Comparison of ENCODE assay signal across 1 cellular context in the genomic region with DNA sequence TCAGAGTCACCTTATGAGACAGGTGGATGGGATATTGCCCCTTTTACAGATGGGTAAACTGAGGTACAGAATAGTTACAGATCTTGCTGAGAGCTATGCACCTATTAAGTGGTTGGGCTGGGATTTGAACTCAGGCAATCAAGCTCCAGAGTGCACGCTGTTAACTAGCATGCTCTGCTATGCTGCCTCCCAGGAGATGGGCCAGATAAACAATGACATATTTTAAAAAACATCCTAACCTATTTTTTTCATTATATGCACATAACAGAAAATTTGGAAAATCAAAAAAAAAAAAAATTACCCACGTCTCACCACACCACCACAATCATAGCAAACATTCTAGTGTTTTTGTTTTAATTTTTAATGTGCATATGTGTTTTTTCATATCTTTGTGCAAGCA.
TF ChIP-seq lines count a peak whose summit lies in the region.

No MANE protein-coding gene starts in this region.

TF ChIP-seq in IMR-90, 13 proteins besides CTCF, POLR2A, EP300 and RAD21:
- TF ChIP-seq NFE2L2 (IDR thresholded peaks at IDR 0.05; ENCODE audit: low read depth, low read length) (no peak), CEBPB (IDR thresholded peaks at IDR 0.05; ENCODE audit: low read depth, low read length) (no peak), MAFK (IDR thresholded peaks at IDR 0.05; ENCODE audit: low read depth, low read length) (no peak), SMC3 (IDR thresholded peaks at IDR 0.05; ENCODE audit: low read depth, low read length) (no peak), FOS (IDR thresholded peaks at IDR 0.05; ENCODE audit: low read depth, low read length) (no peak), MXI1 (IDR thresholded peaks at IDR 0.05; ENCODE audit: borderline replicate concordance, low read depth, low read length) (no peak), RCOR1 (IDR thresholded peaks at IDR 0.05; ENCODE audit: insufficient replicate concordance, low read length) (no peak), MAZ (IDR thresholded peaks at IDR 0.05; ENCODE audit: borderline replicate concordance, low read depth, low read length) (no peak), CHD1 (IDR thresholded peaks at IDR 0.05; ENCODE audit: low read depth, low read length) (no peak), BHLHE40 (IDR thresholded peaks at IDR 0.05; ENCODE audit: low read depth, low read length) (no peak), USF2 (IDR thresholded peaks at IDR 0.05; ENCODE audit: low read depth, low read length) (no peak), RFX5 (IDR thresholded peaks at IDR 0.05; ENCODE audit: low read depth, low read length) (no peak)
- TF ChIP-seq, protein P1, sequence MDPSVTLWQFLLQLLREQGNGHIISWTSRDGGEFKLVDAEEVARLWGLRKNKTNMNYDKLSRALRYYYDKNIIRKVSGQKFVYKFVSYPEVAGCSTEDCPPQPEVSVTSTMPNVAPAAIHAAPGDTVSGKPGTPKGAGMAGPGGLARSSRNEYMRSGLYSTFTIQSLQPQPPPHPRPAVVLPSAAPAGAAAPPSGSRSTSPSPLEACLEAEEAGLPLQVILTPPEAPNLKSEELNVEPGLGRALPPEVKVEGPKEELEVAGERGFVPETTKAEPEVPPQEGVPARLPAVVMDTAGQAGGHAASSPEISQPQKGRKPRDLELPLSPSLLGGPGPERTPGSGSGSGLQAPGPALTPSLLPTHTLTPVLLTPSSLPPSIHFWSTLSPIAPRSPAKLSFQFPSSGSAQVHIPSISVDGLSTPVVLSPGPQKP (IDR thresholded peaks at IDR 0.05; ENCODE audit: borderline replicate concordance, low read depth, low read length): no peak
